In the genomic region with DNA sequence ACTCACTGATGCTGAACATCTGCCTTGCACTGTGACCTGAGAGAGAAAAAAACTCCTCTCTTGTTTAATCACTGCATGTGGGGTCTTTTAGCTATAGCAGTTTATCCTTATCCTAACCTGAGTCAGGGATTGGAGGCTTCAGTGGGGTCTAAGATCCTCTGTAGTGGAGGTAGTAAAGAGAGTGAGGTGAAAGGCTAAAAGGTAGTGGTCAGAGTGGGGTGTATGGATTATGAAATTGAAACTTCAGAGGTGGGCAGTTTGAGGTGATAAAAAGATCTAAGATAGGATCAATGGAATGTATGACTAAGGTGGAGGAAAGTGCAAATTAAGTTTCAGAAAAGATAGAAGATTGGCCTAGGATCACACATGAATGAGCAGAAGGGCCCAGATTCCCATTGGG, we compare ENCODE assay signal across 26 cellular contexts.
"Had no signal": no experiment of that assay in that cellular context is flagged by ENCODE, and none has a peak within 500 bp of the region (broad histone marks: within the 10 kb centered on the region; RNA-seq: fewer than 3 reads in every experiment).

No MANE protein-coding gene starts in this region.

- H3K27ac Mint-ChIP-seq: activated naive CD4-positive, alpha-beta T cell treated with anti-CD3 and anti-CD28 coated beads, Interleukin-2, amount 10 ng/mL, durations not matched to agents 7 days and 5 days; activated T-cell treated with anti-CD3 and anti-CD28 coated beads, Interleukin-2, amount 50 U/mL, for 72 hours; dendritic cell treated with granulocyte-macrophage colony-stimulating factor and Interleukin-4, amounts not matched to agents 40 ng/mL and 50 ng/mL, for 4 days; naive thymus-derived CD8-positive, alpha-beta T cell; stimulated activated naive B cell treated with anti-CD40 and anti-IgM and Interleukin-4, amounts not matched to agents 10 μg/mL and 1 μg/mL and 100 μg/mL, for 72 hours; type B pancreatic cell had no signal

- H3K79me2 ChIP-seq: hepatocyte had no signal

- H3K27ac ChIP-seq: ascending aorta, brain microvascular endothelial cell, hepatocyte, left ventricle myocardium inferior, sigmoid colon, thoracic aorta, vagina had no signal

- H3K4me1 ChIP-seq: ascending aorta, sigmoid colon, vagina had no signal

- H3K27me3 ChIP-seq: ascending aorta, brain microvascular endothelial cell, hepatocyte, sigmoid colon, vagina had no signal

- H2AFZ ChIP-seq: hepatocyte had no signal

- H3K4me2 ChIP-seq: hepatocyte, smooth muscle cell had no signal

- H3K9me3 Mint-ChIP-seq: activated naive CD4-positive, alpha-beta T cell treated with anti-CD3 and anti-CD28 coated beads, Interleukin-2, amount 10 ng/mL, durations not matched to agents 7 days and 5 days; activated T-cell treated with anti-CD3 and anti-CD28 coated beads, Interleukin-2, amount 50 U/mL, for 72 hours; dendritic cell treated with granulocyte-macrophage colony-stimulating factor and Interleukin-4, amounts not matched to agents 40 ng/mL and 50 ng/mL, for 4 days; naive thymus-derived CD8-positive, alpha-beta T cell; stimulated activated naive B cell treated with anti-CD40 and anti-IgM and Interleukin-4, amounts not matched to agents 10 μg/mL and 1 μg/mL and 100 μg/mL, for 72 hours; type B pancreatic cell had no signal

- H3K36me3 ChIP-seq: brain microvascular endothelial cell had no signal

- ATAC-seq: naive thymus-derived CD8-positive, alpha-beta T cell had no signal

- H3K4me3 Mint-ChIP-seq: activated naive CD4-positive, alpha-beta T cell treated with anti-CD3 and anti-CD28 coated beads, Interleukin-2, amount 10 ng/mL, durations not matched to agents 7 days and 5 days; activated T-cell treated with anti-CD3 and anti-CD28 coated beads, Interleukin-2, amount 50 U/mL, for 72 hours; dendritic cell treated with granulocyte-macrophage colony-stimulating factor and Interleukin-4, amounts not matched to agents 40 ng/mL and 50 ng/mL, for 4 days; naive thymus-derived CD8-positive, alpha-beta T cell; stimulated activated naive B cell treated with anti-CD40 and anti-IgM and Interleukin-4, amounts not matched to agents 10 μg/mL and 1 μg/mL and 100 μg/mL, for 72 hours; type B pancreatic cell had no signal

- H3K9me3 ChIP-seq: ascending aorta, left ventricle myocardium inferior, sigmoid colon, thoracic aorta, vagina had no signal

- H3K27me3 Mint-ChIP-seq: activated naive CD4-positive, alpha-beta T cell treated with anti-CD3 and anti-CD28 coated beads, Interleukin-2, amount 10 ng/mL, durations not matched to agents 7 days and 5 days; dendritic cell treated with granulocyte-macrophage colony-stimulating factor and Interleukin-4, amounts not matched to agents 40 ng/mL and 50 ng/mL, for 4 days; naive thymus-derived CD8-positive, alpha-beta T cell; stimulated activated naive B cell treated with anti-CD40 and anti-IgM and Interleukin-4, amounts not matched to agents 10 μg/mL and 1 μg/mL and 100 μg/mL, for 72 hours; type B pancreatic cell had no signal

- H3K4me1 Mint-ChIP-seq: activated naive CD4-positive, alpha-beta T cell treated with anti-CD3 and anti-CD28 coated beads, Interleukin-2, amount 10 ng/mL, durations not matched to agents 7 days and 5 days had no signal

- DNase-seq: activated CD4-positive, alpha-beta T cell treated with anti-CD3 and anti-CD28 coated beads for 1 hour; activated CD4-positive, alpha-beta T cell treated with anti-CD3 and anti-CD28 coated beads, Interleukin-2, amount 50 U/mL, for 1 hour; activated CD8-positive, alpha-beta memory T cell treated with anti-CD3 and anti-CD28 coated beads for 24 hours; activated CD8-positive, alpha-beta memory T cell treated with anti-CD3 and anti-CD28 coated beads, Interleukin-2, amount 50 U/mL, for 48 hours; activated effector memory CD4-positive, alpha-beta T cell treated with anti-CD3 and anti-CD28 coated beads, Interleukin-2, amount 50 U/mL, for 16 hours; activated naive CD4-positive, alpha-beta T cell treated with anti-CD3 and anti-CD28 coated beads, Interleukin-2, amount 10 ng/mL, durations not matched to agents 7 days and 5 days; activated T-cell treated with anti-CD3 and anti-CD28 coated beads, Interleukin-2, amount 50 U/mL, for 72 hours; brain microvascular endothelial cell; caudate nucleus; effector CD8-positive, alpha-beta T cell; erythroblast; foreskin fibroblast; kidney glomerular epithelial cell; left ventricle myocardium inferior; naive thymus-derived CD8-positive, alpha-beta T cell; sigmoid colon; stimulated activated CD4-positive, alpha-beta T cell treated with anti-CD3 and anti-CD28 coated beads, Interleukin-2, amount 100 ng/mL, for 48 hours; stimulated activated CD8-positive, alpha-beta memory T cell treated with anti-CD3 and anti-CD28 coated beads, Interleukin-4, amount 100 ng/mL, for 48 hours; stimulated activated naive B cell treated with anti-CD40 and anti-IgM and Interleukin-4, amounts not matched to agents 10 μg/mL and 1 μg/mL and 100 μg/mL, for 72 hours had no signal

- H3K4me3 ChIP-seq: ascending aorta, hepatocyte, left ventricle myocardium inferior, sigmoid colon, smooth muscle cell, thoracic aorta, vagina had no signal
